34 cellular contexts compared by ENCODE assay signal in the genomic region with DNA sequence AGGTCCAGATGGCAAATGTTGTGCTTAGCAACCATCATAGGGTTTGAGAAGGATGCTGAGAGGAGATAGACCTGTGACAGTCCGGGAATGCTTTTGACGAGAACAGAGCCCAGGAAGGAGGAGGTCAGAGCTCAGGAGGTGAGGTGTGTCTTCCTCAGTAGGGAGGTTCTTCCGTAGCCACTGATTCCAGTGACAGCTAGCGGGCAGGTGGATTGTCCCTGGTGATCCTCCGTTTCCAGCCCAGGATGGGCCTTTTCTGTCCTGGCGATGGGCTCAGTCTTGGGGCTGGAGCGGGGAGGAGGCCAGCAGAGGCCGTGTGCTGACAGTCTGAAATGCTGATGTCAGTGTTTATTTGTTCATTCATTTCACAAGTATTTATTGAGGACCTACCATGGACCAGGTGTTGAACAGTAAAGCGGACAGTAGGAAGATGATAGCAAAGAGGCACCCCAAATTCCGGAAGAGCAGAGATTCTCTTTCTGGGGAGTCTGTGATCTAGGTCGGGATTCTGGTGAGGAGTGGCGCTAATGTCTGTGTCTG. TPM values are rescaled to one million over a fixed set of nuclear protein-coding genes. Genes with fewer than 3 reads are reported as not detected.
"Had no signal": no experiment of that assay in that cellular context is flagged by ENCODE, and none has a peak within 500 bp of the region (broad histone marks: within the 10 kb centered on the region; RNA-seq: fewer than 3 reads in every experiment).

No MANE protein-coding gene starts in this region.

- H3K9me3 Mint-ChIP-seq: activated CD4-positive, alpha-beta T cell treated with anti-CD3 and anti-CD28 coated beads, Interleukin-2, amount 10 ng/mL, durations not matched to agents 24 days and 14 days; activated CD8-positive, alpha-beta T cell treated with anti-CD3 and anti-CD28 coated beads for 36 hours; activated naive CD4-positive, alpha-beta T cell treated with anti-CD3 and anti-CD28 coated beads for 36 hours; activated naive CD8-positive, alpha-beta T cell treated with anti-CD3 and anti-CD28 coated beads, Interleukin-2, amount 50 U/mL, for 24 hours; activated T-cell treated with anti-CD3 and anti-CD28 coated beads, Interleukin-2, amount 50 U/mL, for 72 hours; activated T-helper 2 cell treated with anti-CD3 and anti-CD28 coated beads, Interferon-gamma antibody, Interleukin-2, Interleukin-4, amounts not matched to agents 10 μg/mL and 5 μg/mL and 100 μg/mL, durations not matched to agents 14 hours and 24 hours and 36 hours; brain; T-helper 1 cell treated with Interleukin-12 subunit alpha and Interleukin-12 subunit beta and Interleukin-4 antibody, amounts not matched to agents 30 μg/mL and 1 μg/mL, for 36 hours; T-helper 2 cell treated with Interferon-gamma antibody and Interleukin-4, amounts not matched to agents 5 μg/mL and 100 μg/mL, for 36 hours had no signal

- H3K27ac Mint-ChIP-seq: activated CD4-positive, alpha-beta T cell treated with anti-CD3 and anti-CD28 coated beads, Interleukin-2, amount 10 ng/mL, durations not matched to agents 24 days and 14 days; activated CD8-positive, alpha-beta T cell treated with anti-CD3 and anti-CD28 coated beads for 36 hours; activated naive CD4-positive, alpha-beta T cell treated with anti-CD3 and anti-CD28 coated beads for 36 hours; activated naive CD8-positive, alpha-beta T cell; activated naive CD8-positive, alpha-beta T cell treated with anti-CD3 and anti-CD28 coated beads, Interleukin-2, amount 50 U/mL, for 24 hours; activated T-cell treated with anti-CD3 and anti-CD28 coated beads, Interleukin-2, amount 50 U/mL, for 72 hours; activated T-helper 2 cell treated with anti-CD3 and anti-CD28 coated beads, Interferon-gamma antibody, Interleukin-2, Interleukin-4, amounts not matched to agents 10 μg/mL and 5 μg/mL and 100 μg/mL, durations not matched to agents 14 hours and 24 hours and 36 hours; T-helper 1 cell treated with Interleukin-12 subunit alpha and Interleukin-12 subunit beta and Interleukin-4 antibody, amounts not matched to agents 30 μg/mL and 1 μg/mL, for 36 hours; T-helper 2 cell treated with Interferon-gamma antibody and Interleukin-4, amounts not matched to agents 5 μg/mL and 100 μg/mL, for 36 hours had no signal

- ATAC-seq: activated CD8-positive, alpha-beta T cell treated with anti-CD3 and anti-CD28 coated beads for 36 hours; activated naive CD8-positive, alpha-beta T cell treated with anti-CD3 and anti-CD28 coated beads, Interleukin-2, amount 50 U/mL, for 24 hours; activated T-cell treated with anti-CD3 and anti-CD28 coated beads, Interleukin-2, amount 50 U/mL, for 72 hours; Panc1 had no signal

- FAIRE-seq: TTC549 had no signal

- H3K4me1 ChIP-seq: SJSA1 had no signal

- H3K4me2 ChIP-seq: SK-N-SH had no signal

- H3K9ac ChIP-seq: SK-N-SH had no signal

- H3K4me3 ChIP-seq: SJSA1 had no signal

- H3K27ac ChIP-seq: SJSA1 had no signal

- DNase-seq: activated CD4-positive, alpha-beta T cell treated with anti-CD3 and anti-CD28 coated beads, Interleukin-2, amount 10 ng/mL, durations not matched to agents 24 days and 14 days; activated CD4-positive, alpha-beta T cell treated with anti-CD3 and anti-CD28 coated beads, Interleukin-2, amount 50 U/mL, for 4 hours; activated CD8-positive, alpha-beta T cell treated with anti-CD3 and anti-CD28 coated beads for 36 hours; activated gamma-delta T cell treated with Interleukin-2 at 50 U/mL for 16 hours; activated naive CD4-positive, alpha-beta T cell treated with anti-CD3 and anti-CD28 coated beads for 36 hours; activated naive CD8-positive, alpha-beta T cell treated with anti-CD3 and anti-CD28 coated beads, Interleukin-2, amount 50 U/mL, for 24 hours; activated T-cell treated with anti-CD3 and anti-CD28 coated beads, Interleukin-2, amount 50 U/mL, for 1 hour; activated T-cell treated with anti-CD3 and anti-CD28 coated beads, Interleukin-2, amount 50 U/mL, for 72 hours; anterior cingulate cortex; central memory CD4-positive, alpha-beta T cell; Karpas-422; KBM-7; NCI-H1048; NCI-H1105 treated with DMSO at 0.1 percent for 48 hours; NCI-H1436; NCI-H1694; NCI-H1930; NCI-H2081 treated with DMSO at 0.1 percent for 48 hours; NCI-H345; NCI-H524 treated with DMSO at 0.1 percent for 48 hours; SHP77 treated with DMSO at 0.1 percent for 48 hours; SK-N-SH had no signal

- H3K9me3 ChIP-seq: SJSA1, SK-N-SH had no signal

- H3K27me3 ChIP-seq: SJSA1 had no signal

RNA-seq across cellular contexts. Expression of gene CIBAR2, which starts 45.9 kb away (rescaled TPM):
- total RNA-seq: activated CD4-positive, alpha-beta T cell treated with anti-CD3 and anti-CD28 coated beads, Interleukin-2, amount 10 ng/mL, durations not matched to agents 24 days and 14 days; activated CD8-positive, alpha-beta memory T cell treated with anti-CD3 and anti-CD28 coated beads for 36 hours; activated CD8-positive, alpha-beta T cell treated with anti-CD3 and anti-CD28 coated beads for 36 hours; activated naive CD4-positive, alpha-beta T cell treated with anti-CD3 and anti-CD28 coated beads for 36 hours; activated T-cell treated with anti-CD3 and anti-CD28 coated beads, Interleukin-2, amount 50 U/mL, for 72 hours; activated T-helper 2 cell treated with anti-CD3 and anti-CD28 coated beads, Interferon-gamma antibody, Interleukin-2, Interleukin-4, amounts not matched to agents 10 μg/mL and 5 μg/mL and 100 μg/mL, durations not matched to agents 14 hours and 24 hours and 36 hours; MCF 10A; NCI-H460; RPMI7951 had no signal
